13 cellular contexts compared by ENCODE assay signal in genomic region chr20:3167738-3168078, GRCh38. TPM values are rescaled to one million over a fixed set of nuclear protein-coding genes. Genes with fewer than 3 reads are reported as not detected.
DNase-seq lines count a peak whose midpoint lies in the region; ATAC-seq and TF ChIP-seq lines count a peak whose summit lies in the region.
"Had no signal": no experiment of that assay in that cellular context is flagged by ENCODE, and none has a peak within 500 bp of the region (broad histone marks: within the 10 kb centered on the region; RNA-seq: fewer than 3 reads in every experiment).

No MANE protein-coding gene starts in this region.

- H3K4me1 ChIP-seq in ES-I3 (ENCODE audit: insufficient read depth, low read length) (peaks cover 13% of the 10 kb centered on the region), RWPE2 (ENCODE audit: insufficient read depth, poor library complexity, severe bottlenecking) (no peaks in the 10 kb centered on the region), iPS-15b (ENCODE audit: control insufficient read depth, insufficient read depth, low read length) (peaks cover 23% of the 10 kb centered on the region), parathyroid adenoma (peaks cover 13% of the 10 kb centered on the region)

- no peaks in the 10 kb centered on the region for H3K4me1 Mint-ChIP-seq in activated T-helper 17 cell treated with anti-CD3 and anti-CD28 coated beads, Interleukin-2, amount 50 U/mL, for 72 hours
- peaks cover 18% of the 10 kb centered on the region for H3K4me1 Mint-ChIP-seq in CD14-positive monocyte

- no peaks in the 10 kb centered on the region for H3K79me2 ChIP-seq in parathyroid adenoma

- H3K4me3 ChIP-seq in RWPE2 (ENCODE audit: severe bottlenecking) (no peak overlapping the region), iPS-15b (ENCODE audit: low read depth, low read length) (peak overlapping the region; percentile 39), parathyroid adenoma (ENCODE audit: low read depth, low read length) (no peak overlapping the region)

- H3K36me3 Mint-ChIP-seq in activated T-helper 17 cell treated with anti-CD3 and anti-CD28 coated beads, Interleukin-2, amount 50 U/mL, for 72 hours (ENCODE audit: low read depth) = no peaks in the 10 kb centered on the region
- peaks cover 0 to 3% of the 10 kb centered on the region in 2 donors for H3K36me3 Mint-ChIP-seq in CD14-positive monocyte

- H3K27me3 Mint-ChIP-seq in activated T-helper 17 cell treated with anti-CD3 and anti-CD28 coated beads, Interleukin-2, amount 50 U/mL, for 72 hours = peaks cover 11% of the 10 kb centered on the region
- H3K27me3 Mint-ChIP-seq in CD14-positive monocyte (ENCODE audit: low read depth in 3 of 3) = peaks cover 56 to 77% (median 69%) of the 10 kb centered on the region in 3 donors

- H3K36me3 ChIP-seq in ES-I3 (ENCODE audit: insufficient read depth, low read length) = no peaks in the 10 kb centered on the region
- H3K36me3 ChIP-seq in RWPE2 (ENCODE audit: low read depth) = no peaks in the 10 kb centered on the region
- H3K36me3 ChIP-seq in iPS-15b (ENCODE audit: control insufficient read depth, insufficient read depth, low read length) = peaks cover 3% of the 10 kb centered on the region
- H3K36me3 ChIP-seq in parathyroid adenoma (ENCODE audit: control insufficient read depth, insufficient read depth, low read length) = no peaks in the 10 kb centered on the region
- H3K36me3 ChIP-seq: brain microvascular endothelial cell had no signal

- H3K27ac ChIP-seq in RWPE2 (ENCODE audit: poor library complexity, severe bottlenecking) = no peak overlapping the region
- no peak overlapping the region for H3K27ac ChIP-seq in parathyroid adenoma
- H3K27ac ChIP-seq: brain microvascular endothelial cell had no signal

- no peak overlapping the region for H3K27ac Mint-ChIP-seq in activated T-helper 17 cell treated with anti-CD3 and anti-CD28 coated beads, Interleukin-2, amount 50 U/mL, for 72 hours
- H3K27ac Mint-ChIP-seq in CD14-positive monocyte = no peak overlapping the region
- H3K27ac Mint-ChIP-seq: activated naive CD4-positive, alpha-beta T cell treated with anti-CD3 and anti-CD28 coated beads, Interleukin-2, amount 50 U/mL, for 24 hours had no signal

- H2AFZ ChIP-seq in parathyroid adenoma = peak overlapping the region; percentile 65

- no peak overlapping the region for H3K4me2 ChIP-seq in parathyroid adenoma (ENCODE audit: low read length)

- H3K9ac ChIP-seq in ES-I3 (ENCODE audit: low read depth, low read length) (peak overlapping the region; percentile 53), iPS-15b (ENCODE audit: low read depth, low read length) (peak overlapping the region; percentile 50), parathyroid adenoma (no peak overlapping the region)

- no peaks in the 10 kb centered on the region for H3K9me3 ChIP-seq in ES-I3 (ENCODE audit: control insufficient read depth, insufficient read depth, low read length)
- no peaks in the 10 kb centered on the region for H3K9me3 ChIP-seq in RWPE2 (ENCODE audit: severe bottlenecking)
- H3K9me3 ChIP-seq in iPS-15b (ENCODE audit: control insufficient read depth, insufficient read depth, low read length) = no peaks in the 10 kb centered on the region
- no peaks in the 10 kb centered on the region for H3K9me3 ChIP-seq in parathyroid adenoma (ENCODE audit: control insufficient read depth, low read length)

- DNase-seq in RWPE2 (ENCODE audit: low spot score) = peak; percentile 54
- DNase-seq in CD14-positive monocyte (ENCODE audit: low spot score) = no peak
- DNase-seq: brain microvascular endothelial cell, NCI-H2227 treated with DMSO at 0.1 percent for 48 hours, SHP77 treated with DMSO at 0.1 percent for 48 hours, T-helper 2 cell had no signal

- H3K9me3 Mint-ChIP-seq in activated T-helper 17 cell treated with anti-CD3 and anti-CD28 coated beads, Interleukin-2, amount 50 U/mL, for 72 hours = no peaks in the 10 kb centered on the region
- peaks cover 0 to 12% (median 2%) of the 10 kb centered on the region in 7 donors for H3K9me3 Mint-ChIP-seq in CD14-positive monocyte
- H3K9me3 Mint-ChIP-seq: activated naive CD4-positive, alpha-beta T cell treated with anti-CD3 and anti-CD28 coated beads, Interleukin-2, amount 50 U/mL, for 24 hours had no signal

- no peak for TF ChIP-seq CTCF in RWPE2 (IDR thresholded peaks at IDR 0.05; ENCODE audit: poor library complexity, severe bottlenecking)
- TF ChIP-seq CTCF in parathyroid adenoma (IDR thresholded peaks at IDR 0.05) = no peak
- TF ChIP-seq CTCF in CD14-positive monocyte (IDR thresholded peaks at IDR 0.05) = no peak

- no peak overlapping the region for H3K4me3 Mint-ChIP-seq in activated T-helper 17 cell treated with anti-CD3 and anti-CD28 coated beads, Interleukin-2, amount 50 U/mL, for 72 hours
- H3K4me3 Mint-ChIP-seq in CD14-positive monocyte = peak overlapping the region in 1 of 2 donors; percentile 73

- intact Hi-C loops in CD14-positive monocyte (cut with micrococcal nuclease) = no loop called here

- H3K27me3 ChIP-seq in RWPE2 (ENCODE audit: insufficient read depth, poor library complexity, severe bottlenecking) (no peaks in the 10 kb centered on the region), iPS-15b (ENCODE audit: control insufficient read depth, insufficient read depth, low read length) (peaks cover 9% of the 10 kb centered on the region), parathyroid adenoma (ENCODE audit: control insufficient read depth, insufficient read depth, low read length) (no peaks in the 10 kb centered on the region)
- H3K27me3 ChIP-seq: brain microvascular endothelial cell had no signal

- ATAC-seq in RWPE2 (ENCODE audit: low read depth) = no peak
- ATAC-seq in activated T-helper 17 cell treated with anti-CD3 and anti-CD28 coated beads, Interleukin-2, amount 50 U/mL, for 72 hours (replicated peaks) = no peak
- no peak for ATAC-seq in HG03342 (IDR thresholded peaks at IDR 0.05; ENCODE audit: unreplicated experiment)
- ATAC-seq in GM19351 (IDR thresholded peaks at IDR 0.05; ENCODE audit: unreplicated experiment) = no peak

RNA-seq across cellular contexts. Expression of gene LZTS3, which starts 5.6 kb away (rescaled TPM):
- total RNA-seq in activated T-helper 17 cell treated with anti-CD3 and anti-CD28 coated beads, Interleukin-2, amount 50 U/mL, for 72 hours = 1 to 10 TPM in 1 of 2 donors, under 1 TPM in 1; 0.82 to 3.1 TPM
- under 1 TPM in 1 of 2 donors, not detected in 1; 0.05 TPM for polyA plus RNA-seq in CD14-positive monocyte

RNA-seq across cellular contexts. Expression of gene FASTKD5, which starts 8.0 kb away (rescaled TPM):
- total RNA-seq in activated T-helper 17 cell treated with anti-CD3 and anti-CD28 coated beads, Interleukin-2, amount 50 U/mL, for 72 hours = 10 to 100 TPM; 20.4 to 32.9 TPM
- 10 to 100 TPM; 12.5 to 13.7 TPM for polyA plus RNA-seq in CD14-positive monocyte

RNA-seq across cellular contexts. Expression of gene UBOX5, which starts 8.0 kb away (rescaled TPM):
- total RNA-seq in activated T-helper 17 cell treated with anti-CD3 and anti-CD28 coated beads, Interleukin-2, amount 50 U/mL, for 72 hours = 1 to 10 TPM; 6.5 to 7.0 TPM
- polyA plus RNA-seq in CD14-positive monocyte = 1 to 10 TPM; 2.3 to 4.2 TPM

RNA-seq across cellular contexts. Expression of gene DDRGK1, which starts 36.8 kb away (rescaled TPM):
- total RNA-seq in activated T-helper 17 cell treated with anti-CD3 and anti-CD28 coated beads, Interleukin-2, amount 50 U/mL, for 72 hours = 10 to 100 TPM; 67.7 to 71.2 TPM
- 10 to 100 TPM; 39.9 to 42.7 TPM for polyA plus RNA-seq in CD14-positive monocyte

RNA-seq across cellular contexts. Expression of gene ITPA, which starts 41.6 kb away (rescaled TPM):
- 10 to 100 TPM; 45.0 to 85.6 TPM for total RNA-seq in activated T-helper 17 cell treated with anti-CD3 and anti-CD28 coated beads, Interleukin-2, amount 50 U/mL, for 72 hours
- polyA plus RNA-seq in CD14-positive monocyte = 10 to 100 TPM; 57.0 to 62.8 TPM
